1 cellular context compared by ENCODE assay signal in the genomic region with DNA sequence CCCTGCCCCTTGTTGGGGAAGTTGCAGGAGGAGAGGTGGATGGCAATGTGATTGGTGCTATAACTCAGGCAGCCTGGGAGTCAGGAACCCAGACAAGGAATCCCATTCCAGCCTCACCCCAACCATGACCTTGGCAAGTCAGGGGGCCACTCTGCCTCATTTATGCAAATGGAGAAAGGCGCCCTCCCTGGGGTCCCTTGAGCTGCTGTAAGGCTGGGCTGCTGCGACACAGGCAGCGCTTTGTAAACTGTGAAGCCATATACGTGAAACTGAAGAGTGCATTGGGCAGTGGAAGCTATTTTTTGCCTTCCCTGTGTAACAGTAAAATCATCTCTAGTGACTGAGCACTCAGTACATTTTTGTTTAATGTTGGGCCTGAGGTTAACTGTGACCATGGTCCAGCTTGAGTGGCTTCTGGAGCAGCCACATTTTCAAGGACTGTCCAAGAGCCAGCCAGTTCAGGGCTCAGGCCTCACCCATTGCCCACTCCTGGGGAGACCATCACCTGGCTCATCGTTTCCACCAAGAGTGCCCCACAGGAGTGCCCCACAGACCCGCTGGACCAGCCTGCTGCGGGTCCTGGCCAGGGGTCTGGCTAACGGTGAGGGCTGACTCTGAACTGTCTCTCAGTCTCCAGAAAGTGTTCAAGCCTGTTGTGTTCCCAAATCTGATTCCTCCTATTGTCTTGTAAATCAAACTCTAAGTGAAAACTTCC.
TF ChIP-seq lines count a peak whose summit lies in the region.

No MANE protein-coding gene starts in this region.

TF ChIP-seq in SK-N-SH, 30 proteins besides CTCF, POLR2A, EP300 and RAD21 (continued from another document):
- TF ChIP-seq, protein P1, sequence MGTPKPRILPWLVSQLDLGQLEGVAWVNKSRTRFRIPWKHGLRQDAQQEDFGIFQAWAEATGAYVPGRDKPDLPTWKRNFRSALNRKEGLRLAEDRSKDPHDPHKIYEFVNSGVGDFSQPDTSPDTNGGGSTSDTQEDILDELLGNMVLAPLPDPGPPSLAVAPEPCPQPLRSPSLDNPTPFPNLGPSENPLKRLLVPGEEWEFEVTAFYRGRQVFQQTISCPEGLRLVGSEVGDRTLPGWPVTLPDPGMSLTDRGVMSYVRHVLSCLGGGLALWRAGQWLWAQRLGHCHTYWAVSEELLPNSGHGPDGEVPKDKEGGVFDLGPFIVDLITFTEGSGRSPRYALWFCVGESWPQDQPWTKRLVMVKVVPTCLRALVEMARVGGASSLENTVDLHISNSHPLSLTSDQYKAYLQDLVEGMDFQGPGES (IDR thresholded peaks at IDR 0.05; ENCODE audit: low read depth, low read length): no peak
- TF ChIP-seq, protein P2, sequence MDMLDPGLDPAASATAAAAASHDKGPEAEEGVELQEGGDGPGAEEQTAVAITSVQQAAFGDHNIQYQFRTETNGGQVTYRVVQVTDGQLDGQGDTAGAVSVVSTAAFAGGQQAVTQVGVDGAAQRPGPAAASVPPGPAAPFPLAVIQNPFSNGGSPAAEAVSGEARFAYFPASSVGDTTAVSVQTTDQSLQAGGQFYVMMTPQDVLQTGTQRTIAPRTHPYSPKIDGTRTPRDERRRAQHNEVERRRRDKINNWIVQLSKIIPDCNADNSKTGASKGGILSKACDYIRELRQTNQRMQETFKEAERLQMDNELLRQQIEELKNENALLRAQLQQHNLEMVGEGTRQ (IDR thresholded peaks at IDR 0.05; ENCODE audit: borderline replicate concordance, low read depth, low read length): no peak
- TF ChIP-seq POLR2AphosphoS5 (IDR thresholded peaks at IDR 0.05; ENCODE audit: low read depth, low read length): no peak
- no peak for TF ChIP-seq SMC3 (IDR thresholded peaks at IDR 0.05; ENCODE audit: low read depth, low read length)
- no peak for TF ChIP-seq NFIC (IDR thresholded peaks at IDR 0.05; ENCODE audit: borderline replicate concordance)
